In genomic region chr17:77693301-77693700, GRCh38 we compare ENCODE assay signal across 19 cellular contexts.
A peak's percentile ranks its signal among the peaks of the same experiment; 100 is the strongest.
DNase-seq lines count a peak whose midpoint lies in the region; ATAC-seq and TF ChIP-seq lines count a peak whose summit lies in the region.
"Had no signal": no experiment of that assay in that cellular context is flagged by ENCODE, and none has a peak within 500 bp of the region (broad histone marks: within the 10 kb centered on the region; RNA-seq: fewer than 3 reads in every experiment).

No MANE protein-coding gene starts in this region.

- no peak overlapping the region for H3K27ac ChIP-seq in right atrium auricular region
- H3K27ac ChIP-seq: HL-60 had no signal

- DNase-seq in right atrium auricular region (ENCODE audit: low spot score) (peak; percentile 49), Right ventricle myocardium superior (no peak), ecto neural progenitor cell (ENCODE audit: low spot score) (peak; percentile 50), dedifferentiated amniotic fluid mesenchymal stem cell (ENCODE audit: extremely low spot score) (no peak), HAP-1 (ENCODE audit: low spot score in 2 of 2) (no peak)
- no peak for DNase-seq in activated CD4-positive, alpha-beta T cell treated with anti-CD3 and anti-CD28 coated beads for 4 hours
- DNase-seq: DMS 273 treated with DMSO at 0.1 percent for 48 hours, Kasumi-1, MM.1S, NCI-H1092 treated with DMSO at 0.1 percent for 48 hours, NCI-H2081 treated with DMSO at 0.1 percent for 48 hours, NCI-H2227 treated with DMSO at 0.1 percent for 48 hours, NCI-H524 treated with DMSO at 0.1 percent for 48 hours had no signal

- H3K36me3 ChIP-seq in right atrium auricular region (no peaks in the 10 kb centered on the region), HAP-1 (replicated peaks) (no peaks in the 10 kb centered on the region)

- no peaks in the 10 kb centered on the region for H3K36me3 Mint-ChIP-seq in nephron (ENCODE audit: low read depth)
- H3K36me3 Mint-ChIP-seq: CD14-positive monocyte, IgD-negative memory B cell had no signal

- peaks cover 57% of the 10 kb centered on the region for H3K27me3 Mint-ChIP-seq in nephron (ENCODE audit: low read depth)

- TF ChIP-seq CTCF in right atrium auricular region (IDR thresholded peaks at IDR 0.05) = no peak
- no peak for TF ChIP-seq CTCF in nephron (IDR thresholded peaks at IDR 0.05; ENCODE audit: unreplicated experiment in 3 of 3)

- intact Hi-C loops in Right ventricle myocardium superior (cut with DNase I) = no loop called here

- H3K4me3 Mint-ChIP-seq in nephron = peak overlapping the region in 1 of 3 experiments; percentile 29
- H3K4me3 Mint-ChIP-seq: CD14-positive monocyte, IgD-negative memory B cell had no signal

- peaks cover 0 to 23% of the 10 kb centered on the region in 2 donors for H3K4me1 ChIP-seq in right atrium auricular region
- peaks cover 7% of the 10 kb centered on the region for H3K4me1 ChIP-seq in HAP-1

- H3K27ac Mint-ChIP-seq in nephron = peak overlapping the region; percentile 6 to 18 (median 15)
- H3K27ac Mint-ChIP-seq: CD14-positive monocyte had no signal

- ATAC-seq in Right ventricle myocardium superior (ENCODE audit: poor library complexity) = no peak
- no peak for ATAC-seq in HG02763 (IDR thresholded peaks at IDR 0.05; ENCODE audit: unreplicated experiment)
- ATAC-seq: Panc1 had no signal

- H3K4me1 Mint-ChIP-seq in nephron = peaks cover 40% of the 10 kb centered on the region

- H3K9me3 ChIP-seq in right atrium auricular region = no peaks in the 10 kb centered on the region
- H3K9me3 ChIP-seq in HAP-1 = no peaks in the 10 kb centered on the region

- H3K4me3 ChIP-seq in right atrium auricular region (no peak overlapping the region), HAP-1 (no peak overlapping the region)

- H3K9me3 Mint-ChIP-seq in nephron = no peaks in the 10 kb centered on the region
- H3K9me3 Mint-ChIP-seq: IgD-negative memory B cell had no signal

- in situ Hi-C loops in HAP-1 (cut with MboI; ENCODE audit: low sequenced_read_pairs) = no loop called here

- H3K27me3 ChIP-seq in right atrium auricular region (no peaks in the 10 kb centered on the region), HAP-1 (ENCODE audit: low read depth) (peaks cover 45% of the 10 kb centered on the region)

Comparison
In these comparisons a context has a peak if more than half of its experiments do, and no peak if none do; other contexts are left out.
1. DNase-seq: peak in right atrium auricular region (single experiment) and ecto neural progenitor cell (single experiment); none in Right ventricle myocardium superior (single experiment), dedifferentiated amniotic fluid mesenchymal stem cell (single experiment), activated CD4-positive, alpha-beta T cell treated with anti-CD3 and anti-CD28 coated beads for 4 hours (0 of 2) and HAP-1 (0 of 2).